Comparison of ENCODE assay signal across 14 cellular contexts in the genomic region with DNA sequence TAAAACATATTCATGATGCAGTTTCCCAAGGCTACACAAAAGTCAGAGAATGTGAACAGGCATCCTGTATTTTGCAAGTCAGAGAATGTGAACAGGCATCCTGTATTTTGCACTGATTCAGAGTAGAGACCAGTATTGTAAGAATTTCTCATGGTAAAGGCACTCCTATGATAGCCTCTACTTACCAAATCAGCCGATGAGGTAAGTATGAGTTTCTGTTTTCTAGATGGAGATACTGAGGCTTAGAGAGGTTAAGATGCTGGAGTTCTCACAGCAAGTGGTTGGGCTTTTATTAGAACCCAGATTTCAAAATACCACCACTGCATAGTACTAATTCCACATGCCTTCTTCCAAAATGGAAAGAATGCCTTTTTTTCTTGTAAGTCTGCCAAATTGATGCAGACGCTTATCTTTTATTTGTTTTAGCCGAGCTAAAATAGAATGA. TPM values are rescaled to one million over a fixed set of nuclear protein-coding genes. Genes with fewer than 3 reads are reported as not detected.
A peak's percentile ranks its signal among the peaks of the same experiment; 100 is the strongest.
DNase-seq lines count a peak whose midpoint lies in the region; ATAC-seq and TF ChIP-seq lines count a peak whose summit lies in the region.
"Had no signal": no experiment of that assay in that cellular context is flagged by ENCODE, and none has a peak within 500 bp of the region (broad histone marks: within the 10 kb centered on the region; RNA-seq: fewer than 3 reads in every experiment).

No MANE protein-coding gene starts in this region.

- H3K79me2 ChIP-seq in osteoblast (ENCODE audit: insufficient read depth, low read length) = no peaks in the 10 kb centered on the region

- no peaks in the 10 kb centered on the region for H3K27me3 ChIP-seq in BLaER1
- no peaks in the 10 kb centered on the region for H3K27me3 ChIP-seq in SJSA1 (replicated peaks)
- no peaks in the 10 kb centered on the region for H3K27me3 ChIP-seq in osteoblast (ENCODE audit: insufficient read depth, low read length)

- TF ChIP-seq CTCF in endothelial cell (IDR thresholded peaks at IDR 0.05; ENCODE audit: unreplicated experiment) = no peak
- TF ChIP-seq CTCF in osteoblast (IDR thresholded peaks at IDR 0.05; ENCODE audit: extremely low read depth, low read depth, low read length) = no peak

- H3K36me3 ChIP-seq in BLaER1 = peaks cover 6% of the 10 kb centered on the region; the same call in 1 of the 2 replicates
- peaks cover 10% of the 10 kb centered on the region for H3K36me3 ChIP-seq in SJSA1
- H3K36me3 ChIP-seq in osteoblast (ENCODE audit: insufficient read depth, low read length) = no peaks in the 10 kb centered on the region
- H3K36me3 ChIP-seq: WERI-Rb-1 had no signal

- H3K4me1 ChIP-seq in BLaER1 (peaks cover 92% of the 10 kb centered on the region), SJSA1 (replicated peaks) (peaks cover 62% of the 10 kb centered on the region), osteoblast (ENCODE audit: insufficient read depth, low read length) (peaks cover 52% of the 10 kb centered on the region)

- H3K4me2 ChIP-seq in BLaER1 (peak overlapping the region; percentile 91), osteoblast (ENCODE audit: insufficient read depth, low read length) (peak overlapping the region; percentile 10)

- no peaks in the 10 kb centered on the region for H3K9me3 Mint-ChIP-seq in endothelial cell (ENCODE audit: unreplicated experiment)
- no peaks in the 10 kb centered on the region for H3K9me3 Mint-ChIP-seq in activated T-cell treated with anti-CD3 and anti-CD28 coated beads, Interleukin-2, amount 50 U/mL, for 24 hours
- H3K9me3 Mint-ChIP-seq: activated naive CD4-positive, alpha-beta T cell treated with anti-CD3 and anti-CD28 coated beads, Interleukin-2, amount 50 U/mL, for 72 hours had no signal

- H3K27ac ChIP-seq in BLaER1 (peak overlapping the region; percentile 82; the same call in 1 of the 2 replicates), SJSA1 (0 out of 2 replicates have a peak overlapping the region, but pooled peaks have one; percentile 1), osteoblast (ENCODE audit: low read depth, low read length) (peak overlapping the region; percentile 66)
- H3K27ac ChIP-seq: WERI-Rb-1 had no signal

- ATAC-seq in HG02870 (IDR thresholded peaks at IDR 0.05; ENCODE audit: unreplicated experiment) = no peak
- no peak for ATAC-seq in GM19023 (IDR thresholded peaks at IDR 0.05; ENCODE audit: unreplicated experiment)

- peaks cover 52% of the 10 kb centered on the region for H3K4me1 Mint-ChIP-seq in endothelial cell (ENCODE audit: unreplicated experiment)
- peaks cover 69% of the 10 kb centered on the region for H3K4me1 Mint-ChIP-seq in activated T-cell treated with anti-CD3 and anti-CD28 coated beads, Interleukin-2, amount 50 U/mL, for 24 hours (ENCODE audit: low read depth)

- H3K9me3 ChIP-seq in BLaER1 (no peaks in the 10 kb centered on the region), SJSA1 (replicated peaks) (peaks cover 4% of the 10 kb centered on the region; the same call in 1 of the 2 replicates), osteoblast (ENCODE audit: low read depth, low read length) (no peaks in the 10 kb centered on the region)
- H3K9me3 ChIP-seq: Caco-2 had no signal

- peaks cover 7% of the 10 kb centered on the region for H3K27me3 Mint-ChIP-seq in endothelial cell (ENCODE audit: unreplicated experiment)
- no peaks in the 10 kb centered on the region for H3K27me3 Mint-ChIP-seq in activated T-cell treated with anti-CD3 and anti-CD28 coated beads, Interleukin-2, amount 50 U/mL, for 24 hours

- H2AFZ ChIP-seq in osteoblast (ENCODE audit: low read length) = no peak overlapping the region

- H4K20me1 ChIP-seq in BLaER1 (peaks cover 50% of the 10 kb centered on the region), osteoblast (ENCODE audit: insufficient read depth, low read length) (peaks cover 13% of the 10 kb centered on the region)

- DNase-seq in SJSA1 (ENCODE audit: low read depth in 1 of 2, low spot score in 2 of 2) (peak in 1 of 2 experiments; percentile 50), endothelial cell (ENCODE audit: low spot score) (no peak), osteoblast (ENCODE audit: insufficient read length, low spot score, missing footprints) (peak; percentile 51)
- DNase-seq in stimulated activated naive CD4-positive, alpha-beta T cell treated with Interleukin-2 at 50 U/mL for 16 hours (lab: John Stamatoyannopoulos, UW) = no peak
- no peak for DNase-seq in activated T-cell treated with anti-CD3 and anti-CD28 coated beads, Interleukin-2, amount 50 U/mL, for 24 hours
- DNase-seq: Caco-2; NCI-H1105 treated with DMSO at 0.1 percent for 48 hours; NCI-H510A; stimulated activated CD4-positive, alpha-beta T cell treated with anti-CD3 and anti-CD28 coated beads, Interleukin-4, amount 100 ng/mL, for 1 hour; WERI-Rb-1 had no signal

- H3K4me3 ChIP-seq in BLaER1 (no peak overlapping the region), SJSA1 (no peak overlapping the region), osteoblast (ENCODE audit: insufficient read depth, low read length) (no peak overlapping the region)

- no peak overlapping the region for H3K4me3 Mint-ChIP-seq in endothelial cell (ENCODE audit: unreplicated experiment)
- no peak overlapping the region for H3K4me3 Mint-ChIP-seq in activated T-cell treated with anti-CD3 and anti-CD28 coated beads, Interleukin-2, amount 50 U/mL, for 24 hours

- H3K27ac Mint-ChIP-seq in endothelial cell (ENCODE audit: unreplicated experiment) = peak overlapping the region; percentile 42
- H3K27ac Mint-ChIP-seq in activated T-cell treated with anti-CD3 and anti-CD28 coated beads, Interleukin-2, amount 50 U/mL, for 24 hours = no peak overlapping the region

- H3K9ac ChIP-seq in BLaER1 = peak overlapping the region; percentile 59; the same call in 1 of the 2 replicates

- H3K36me3 Mint-ChIP-seq in endothelial cell (ENCODE audit: low read depth, unreplicated experiment) = no peaks in the 10 kb centered on the region
- peaks cover 8% of the 10 kb centered on the region for H3K36me3 Mint-ChIP-seq in activated T-cell treated with anti-CD3 and anti-CD28 coated beads, Interleukin-2, amount 50 U/mL, for 24 hours (ENCODE audit: low read depth)

RNA-seq across cellular contexts. Expression of a gene that starts 12.3 kb away (rescaled TPM):
- total RNA-seq in SJSA1 (2014; rRNA removed; shearing (Covaris generic)) = 1,541 and 1,642 TPM in 2 replicates
- total RNA-seq in endothelial cell (ENCODE audit: unreplicated experiment) = 7,126 TPM
- total RNA-seq in osteoblast = 2,232 and 2,713 TPM in 2 replicates

Comparison
In these comparisons a context has a peak if more than half of its experiments do, and no peak if none do; other contexts are left out.
1. H3K27ac ChIP-seq: peak in every context shown above with its lines; median percentile 82 in BLaER1; 66 in osteoblast; 1 in SJSA1.